In the genomic region with DNA sequence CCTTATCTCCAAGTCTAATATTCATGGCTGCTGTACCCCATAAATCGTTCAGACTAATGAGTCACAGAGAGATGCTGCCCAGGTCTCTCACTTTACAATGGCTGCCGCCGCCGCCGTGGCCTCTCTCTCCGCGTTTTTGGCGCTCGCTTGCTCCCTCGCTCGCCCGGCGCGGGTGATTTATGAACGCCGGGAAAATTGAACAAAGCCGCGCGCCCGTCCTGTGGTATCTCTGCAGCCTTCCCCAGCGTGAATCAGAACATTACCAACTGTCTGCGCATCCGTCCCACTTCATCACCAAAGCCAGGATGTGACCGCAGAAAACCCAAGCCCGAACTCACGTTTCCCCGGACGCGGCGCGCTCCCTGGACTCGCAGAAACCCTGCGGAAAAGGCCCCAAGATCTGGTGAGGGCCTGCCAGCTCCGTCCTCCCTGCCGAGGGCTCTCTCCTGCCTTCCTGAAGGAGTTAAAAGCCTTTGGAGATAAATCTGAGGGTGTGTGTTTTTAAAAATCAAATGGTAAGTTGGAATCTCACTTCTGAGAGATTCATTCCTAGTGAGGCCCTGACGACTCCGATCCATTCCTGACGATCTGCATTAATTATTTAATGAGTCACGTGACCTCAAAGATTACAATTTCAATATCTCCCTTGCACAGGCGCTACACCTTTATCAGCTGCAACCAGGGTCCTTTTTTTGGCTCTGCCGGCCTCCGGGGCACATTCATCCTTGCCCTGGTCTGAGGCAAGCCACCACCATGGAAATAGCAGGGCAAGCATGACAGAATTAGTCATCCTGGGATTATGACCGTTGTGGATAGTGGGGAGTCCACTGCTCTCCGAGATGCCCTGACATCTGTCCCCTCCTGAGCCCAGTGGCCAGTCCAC, we compare ENCODE assay signal across 13 cellular contexts. TPM values are rescaled to one million over a fixed set of nuclear protein-coding genes. Genes with fewer than 3 reads are reported as not detected.
A peak's percentile ranks its signal among the peaks of the same experiment; 100 is the strongest.
DNase-seq lines count a peak whose midpoint lies in the region; ATAC-seq and TF ChIP-seq lines count a peak whose summit lies in the region.
"Had no signal": no experiment of that assay in that cellular context is flagged by ENCODE, and none has a peak within 500 bp of the region (broad histone marks: within the 10 kb centered on the region; RNA-seq: fewer than 3 reads in every experiment).

No MANE protein-coding gene starts in this region.

- H3K9me3 Mint-ChIP-seq in endothelial cell (ENCODE audit: unreplicated experiment) (no peaks in the 10 kb centered on the region), type B pancreatic cell (no peaks in the 10 kb centered on the region)

- DNase-seq in NCI-H2227 (lab: John Stamatoyannopoulos, UW; ENCODE audit: unreplicated experiment), result peak; percentile 16
- DNase-seq in NCI-H2227 treated with DMSO at 0.1 percent for 48 hours (lab: John Stamatoyannopoulos, UW), result no peak
- no peak for DNase-seq in endothelial cell (ENCODE audit: low spot score)
- peak; percentile 85 for DNase-seq in type B pancreatic cell (ENCODE audit: extremely low spot score, unreplicated experiment)
- no peak for DNase-seq in spleen
- no peak for DNase-seq in iPS-NIHi7 (ENCODE audit: extremely low spot score)
- DNase-seq: activated CD4-positive, alpha-beta T cell treated with anti-CD3 and anti-CD28 coated beads for 1 hour; SIG-M5; trophoblast cell had no signal

- no peak for TF ChIP-seq CTCF in endothelial cell (IDR thresholded peaks at IDR 0.05; ENCODE audit: unreplicated experiment)
- TF ChIP-seq CTCF in type B pancreatic cell (conservative IDR thresholded peaks at IDR 0.05), result no peak
- TF ChIP-seq CTCF in spleen (IDR thresholded peaks at IDR 0.05 in 8 of 11, conservative IDR thresholded peaks at IDR 0.05 in 3 of 11), result no peak

- peaks cover 0 to 10% (median 0%) of the 10 kb centered on the region in 7 donors for H3K27me3 ChIP-seq in spleen (replicated peaks in 1 of 7)
- H3K27me3 ChIP-seq: ovary had no signal

- H3K9me3 ChIP-seq in mesodermal cell (ENCODE audit: control insufficient read depth, low read length) (no peaks in the 10 kb centered on the region), spleen (no peaks in the 10 kb centered on the region)

- H3K27me3 Mint-ChIP-seq in endothelial cell (ENCODE audit: unreplicated experiment) (peaks cover 41% of the 10 kb centered on the region), type B pancreatic cell (peaks cover 40% of the 10 kb centered on the region)

- no peak for TF ChIP-seq POLR2A in spleen (IDR thresholded peaks at IDR 0.05)

- 3 to 5% methylated on average over 34 to 37 of the region's 44 CpGs for whole genome bisulfite sequencing in mesodermal cell (ENCODE audit: insufficient coverage in 2 of 2), 2 experiments
- whole genome bisulfite sequencing in spleen, 5 donors, result 90 to 96% (median 92%) methylated on average over 44 of the region's 44 CpGs

- H3K4me1 Mint-ChIP-seq in endothelial cell (ENCODE audit: unreplicated experiment), result peaks cover 34% of the 10 kb centered on the region
- peaks cover 70% of the 10 kb centered on the region for H3K4me1 Mint-ChIP-seq in type B pancreatic cell (ENCODE audit: unreplicated experiment)

- no peaks in the 10 kb centered on the region for H3K4me1 ChIP-seq in mesodermal cell (ENCODE audit: control insufficient read depth, insufficient read depth, low read length, poor library complexity, severe bottlenecking)
- peaks cover 0 to 25% (median 6%) of the 10 kb centered on the region in 6 donors for H3K4me1 ChIP-seq in spleen

- peak overlapping the region; percentile 19 for H3K4me3 Mint-ChIP-seq in endothelial cell (ENCODE audit: unreplicated experiment)
- H3K4me3 Mint-ChIP-seq in type B pancreatic cell, result peak overlapping the region; percentile 91

- H3K4me3 ChIP-seq in mesodermal cell (ENCODE audit: extremely low read depth, insufficient read depth, low read length, poor library complexity, severe bottlenecking), result no peak overlapping the region
- no peak overlapping the region for H3K4me3 ChIP-seq in spleen
- H3K4me3 ChIP-seq: ovary had no signal

- H3K36me3 Mint-ChIP-seq in endothelial cell (ENCODE audit: low read depth, unreplicated experiment) (no peaks in the 10 kb centered on the region), type B pancreatic cell (peaks cover 46% of the 10 kb centered on the region)

- no peaks in the 10 kb centered on the region for H3K36me3 ChIP-seq in mesodermal cell (ENCODE audit: control insufficient read depth, insufficient read depth, low read length)
- no peaks in the 10 kb centered on the region for H3K36me3 ChIP-seq in spleen
- H3K36me3 ChIP-seq: ovary had no signal

- intact Hi-C loops in spleen (cut with DNase I; ENCODE audit: low total_unique reads), result no loop called here

- H3K27ac ChIP-seq in mesodermal cell (ENCODE audit: low read depth, low read length, severe bottlenecking) (peak overlapping the region; percentile 23), spleen (no peak overlapping the region)
- H3K27ac ChIP-seq: 22Rv1, ovary had no signal

- no peak for ATAC-seq in HG03520 (IDR thresholded peaks at IDR 0.05; ENCODE audit: unreplicated experiment)

- no peak overlapping the region for H3K27ac Mint-ChIP-seq in endothelial cell (ENCODE audit: unreplicated experiment)
- H3K27ac Mint-ChIP-seq in type B pancreatic cell, result peak overlapping the region; percentile 99

RNA-seq across cellular contexts. Expression of a gene that starts 6.2 kb away (rescaled TPM):
- total RNA-seq in endothelial cell (ENCODE audit: unreplicated experiment) (0.31 TPM), type B pancreatic cell (ENCODE audit: low replicate concordance) (28.5 and 37.6 TPM in 2 replicates), spleen (10 to 100 TPM in 1 of 7 donors, 1 to 10 TPM in 6; 2.7 to 10.8 (median 4.6) TPM)
- 2.1 TPM for polyA plus RNA-seq in mesodermal cell (2013, experiment 1 of 2)
- 2.3 TPM for polyA plus RNA-seq in mesodermal cell (2013, experiment 2 of 2)
- polyA plus RNA-seq in spleen, result 1 to 10 TPM; 2.1 to 5.9 (median 3.6) TPM

RNA-seq across cellular contexts. Expression of a gene that starts 19.1 kb away (rescaled TPM):
- total RNA-seq in endothelial cell (ENCODE audit: unreplicated experiment) (0.59 TPM), type B pancreatic cell (ENCODE audit: low replicate concordance) (55.0 and 77.7 TPM in 2 replicates), spleen (1 to 10 TPM; 3.0 to 9.3 (median 6.9) TPM)
- polyA plus RNA-seq in mesodermal cell (2013, experiment 1 of 2), result 5.5 TPM
- 4.9 TPM for polyA plus RNA-seq in mesodermal cell (2013, experiment 2 of 2)
- polyA plus RNA-seq in spleen, result 1 to 10 TPM; 1.6 to 2.3 (median 2.2) TPM

RNA-seq across cellular contexts. Expression of a gene that starts 21.9 kb away (rescaled TPM):
- total RNA-seq in endothelial cell (ENCODE audit: unreplicated experiment) (1.1 TPM), type B pancreatic cell (ENCODE audit: low replicate concordance) (7.7 and 26.8 TPM in 2 replicates), spleen (1 to 10 TPM in 4 of 7 donors, under 1 TPM in 3; 0.70 to 2.8 (median 1.3) TPM)
- polyA plus RNA-seq in mesodermal cell (2013, experiment 1 of 2), result 4.3 TPM
- polyA plus RNA-seq in mesodermal cell (2013, experiment 2 of 2), result 3.0 TPM
- polyA plus RNA-seq in spleen, result under 1 TPM; 0.41 to 0.83 (median 0.55) TPM

RNA-seq across cellular contexts. Expression of a gene that starts 23.2 kb away (rescaled TPM):
- not detected for total RNA-seq in endothelial cell (ENCODE audit: unreplicated experiment)
- 4.2 TPM for polyA plus RNA-seq in mesodermal cell (2013, experiment 1 of 2)
- polyA plus RNA-seq in mesodermal cell (2013, experiment 2 of 2), result 2.2 TPM
- 4.2 and 10.9 TPM in 2 replicates for total RNA-seq in type B pancreatic cell (ENCODE audit: low replicate concordance)
- total RNA-seq in spleen, result 1 to 10 TPM in 5 of 7 donors, under 1 TPM in 2; 0.38 to 2.0 (median 1.4) TPM
- polyA plus RNA-seq in spleen, result under 1 TPM in 1 of 3 donors, not detected in 2; 0.26 TPM

RNA-seq across cellular contexts. Expression of a gene that starts 28.0 kb away (rescaled TPM):
- total RNA-seq in endothelial cell (ENCODE audit: unreplicated experiment), result 0.13 TPM
- polyA plus RNA-seq in mesodermal cell (2013, experiment 1 of 2), result 7.0 TPM
- polyA plus RNA-seq in mesodermal cell (2013, experiment 2 of 2), result 5.9 TPM
- 40.5 and 92.8 TPM in 2 replicates for total RNA-seq in type B pancreatic cell (ENCODE audit: low replicate concordance)
- 1 to 10 TPM in 5 of 7 donors, under 1 TPM in 2; 0.51 to 6.1 (median 2.2) TPM for total RNA-seq in spleen
- 1 to 10 TPM in 1 of 3 donors, under 1 TPM in 2; 0.57 to 1.4 (median 0.62) TPM for polyA plus RNA-seq in spleen

Comparison
In these comparisons a context has a peak if more than half of its experiments do, and no peak if none do; other contexts are left out.
1. DNase-seq: peak in NCI-H2227 (single experiment) and type B pancreatic cell (single experiment); none in NCI-H2227 treated with DMSO at 0.1 percent for 48 hours (single experiment), endothelial cell (single experiment), spleen (single experiment) and iPS-NIHi7 (single experiment).